ENCODE assay signal across 19 cellular contexts in genomic region chr4:835148-836002, GRCh38. TPM values are rescaled to one million over a fixed set of nuclear protein-coding genes. Genes with fewer than 3 reads are reported as not detected.
DNase-seq lines count a peak whose midpoint lies in the region; ATAC-seq, FAIRE-seq and TF ChIP-seq lines count a peak whose summit lies in the region.
"Had no signal": no experiment of that assay in that cellular context is flagged by ENCODE, and none has a peak within 500 bp of the region (broad histone marks: within the 10 kb centered on the region; RNA-seq: fewer than 3 reads in every experiment).

No MANE protein-coding gene starts in this region.

- ATAC-seq in Right ventricle myocardium inferior (peak; percentile 73), left cardiac atrium (peak; percentile 45 to 48), aorta (ENCODE audit: low FRiP score) (no peak)
- ATAC-seq: stimulated activated naive B cell treated with anti-CD40 and anti-IgM and Interleukin-4, amounts not matched to agents 10 μg/mL and 1 μg/mL and 100 μg/mL, for 72 hours had no signal

- no peaks in the 10 kb centered on the region for H3K79me2 ChIP-seq in OCI-LY7 (ENCODE audit: insufficient read depth, low read depth, low read length)

- H3K27me3 ChIP-seq in aorta (ENCODE audit: control insufficient read depth in 1 of 2, insufficient read depth in 2 of 2, low read length in 1 of 2), result no peaks in the 10 kb centered on the region
- H3K27me3 ChIP-seq: brain microvascular endothelial cell, uterus had no signal

- intact Hi-C loops in Right ventricle myocardium inferior (cut with DNase I), result no loop called here
- intact Hi-C loops in cardiac septum (cut with DNase I), result no loop called here
- intact Hi-C loops in left cardiac atrium (cut with DNase I), result no loop called here
- intact Hi-C loops in aorta (cut with DNase I), result no loop called here
- intact Hi-C loops in OCI-LY7 (cut with micrococcal nuclease; ENCODE audit: unreplicated experiment), result no loop called here

- 78 to 80% methylated on average over 46 of the region's 46 CpGs for WGBS in aorta, 2 donors

- POLR2A ChIA-PET in OCI-LY7 (lab: Charles Lee), result no interaction called here

- no peaks in the 10 kb centered on the region for H3K9me2 ChIP-seq in OCI-LY7 (ENCODE audit: insufficient read depth, low read length)

- no peak for FAIRE-seq in GM19239 (lab: Jason Lieb, UNC)
- FAIRE-seq: endometrium, GM12892, islet of Langerhans had no signal

- H3K9me3 ChIP-seq in aorta (ENCODE audit: control insufficient read depth, low read length) (peaks cover 8% of the 10 kb centered on the region), OCI-LY7 (ENCODE audit: low read length) (peaks cover 9% of the 10 kb centered on the region; the same call in 1 of the 2 replicates)

- no peak overlapping the region for H3K4me2 ChIP-seq in OCI-LY7 (ENCODE audit: low read length)

- no peaks in the 10 kb centered on the region for H4K20me1 ChIP-seq in OCI-LY7 (ENCODE audit: insufficient read depth, low read length)

- peak; percentile 74 for DNase-seq in Right ventricle myocardium inferior (ENCODE audit: missing footprints)
- no peak for DNase-seq in cardiac septum (ENCODE audit: low spot score)
- DNase-seq in NCI-H345 (lab: John Stamatoyannopoulos, UW), result peak; percentile 83
- no peak for DNase-seq in left cardiac atrium
- peak; percentile 39 to 59 for DNase-seq in aorta
- no peak for DNase-seq in OCI-LY7 (ENCODE audit: low spot score)
- no peak for DNase-seq in SIG-M5 treated with dmso at 0.1 percent for 504 hours (lab: John Stamatoyannopoulos, UW; ENCODE audit: unreplicated experiment)
- no peak for DNase-seq in GM19239 (ENCODE audit: insufficient read length, low spot score)
- DNase-seq: activated CD4-positive, alpha-beta T cell treated with anti-CD3 and anti-CD28 coated beads, Interleukin-2, amount 50 U/mL, for 4 hours; brain microvascular endothelial cell; EL; GM23248; stimulated activated CD4-positive, alpha-beta T cell treated with anti-CD3 and anti-CD28 coated beads, Interleukin-4, amount 100 ng/mL, for 24 hours; stimulated activated naive B cell treated with anti-CD40 and anti-IgM and Interleukin-4, amounts not matched to agents 10 μg/mL and 1 μg/mL and 100 μg/mL, for 72 hours; uterus had no signal

- H3K36me3 ChIP-seq in aorta (ENCODE audit: control insufficient read depth in 1 of 2, insufficient read depth in 2 of 2, low read length in 1 of 2), result no peaks in the 10 kb centered on the region
- H3K36me3 ChIP-seq in OCI-LY7 (ENCODE audit: insufficient read depth, low read length), result no peaks in the 10 kb centered on the region
- H3K36me3 ChIP-seq: brain microvascular endothelial cell, uterus had no signal

- H3K4me3 ChIP-seq in aorta (ENCODE audit: low read length in 2 of 2), result no peak overlapping the region
- no peak overlapping the region for H3K4me3 ChIP-seq in OCI-LY7 (ENCODE audit: low read depth, low read length, poor library complexity, severe bottlenecking)
- H3K4me3 ChIP-seq: GM23248, uterus had no signal

- no peak for TF ChIP-seq CTCF in OCI-LY7 (conservative IDR thresholded peaks at IDR 0.05; ENCODE audit: low read length)

- H3K4me1 ChIP-seq in aorta (ENCODE audit: control insufficient read depth in 1 of 2, insufficient read depth in 2 of 2, low read length in 2 of 2) (no peaks in the 10 kb centered on the region), OCI-LY7 (ENCODE audit: insufficient read depth, low read length, poor library complexity, severe bottlenecking) (no peaks in the 10 kb centered on the region)
- H3K4me1 ChIP-seq: uterus had no signal

- BruUV-seq in OCI-LY7 (replicated peaks; lab: Mats Ljungman, UMichigan), result no TSS peak

- H3K27ac ChIP-seq in aorta (ENCODE audit: low read depth in 1 of 2, low read length in 2 of 2) (no peak overlapping the region), OCI-LY7 (ENCODE audit: low read depth, low read length, poor library complexity, severe bottlenecking) (no peak overlapping the region)
- H3K27ac ChIP-seq: brain microvascular endothelial cell, GM23248, uterus had no signal

- no peak overlapping the region for H2AFZ ChIP-seq in OCI-LY7 (ENCODE audit: low read length)
- H2AFZ ChIP-seq: GM23248 had no signal

- CTCF ChIA-PET in OCI-LY7 (lab: Charles Lee; ENCODE audit: unreplicated experiment), result no interaction called here

RNA-seq across cellular contexts. Expression of gene CPLX1, which starts 9.4 kb away (rescaled TPM):
- 3.1 TPM for total RNA-seq in Right ventricle myocardium inferior
- total RNA-seq in cardiac septum, result 9.4 TPM
- total RNA-seq in left cardiac atrium, result 1 to 10 TPM; 5.6 to 9.4 TPM
- 10 to 100 TPM in 1 of 2 donors, 1 to 10 TPM in 1; 5.2 to 13.7 TPM for total RNA-seq in aorta
- under 1 TPM; 0.13 to 0.50 TPM for polyA plus RNA-seq in aorta
- 0.25 and 0.57 TPM in 2 replicates for total RNA-seq in OCI-LY7 (2014; rRNA removed; shearing (Covaris generic))
- total RNA-seq in OCI-LY7 (2022), result 0.21 and 0.28 TPM in 2 replicates
- total RNA-seq: GM23248, M059J had no signal
- polyA plus RNA-seq: GM23248 had no signal

Comparison
In these comparisons a context has a peak if more than half of its experiments do, and no peak if none do; other contexts are left out.
1. DNase-seq: peak in Right ventricle myocardium inferior (single experiment), NCI-H345 (single experiment) and aorta (2 of 2); none in cardiac septum (single experiment), left cardiac atrium (single experiment), OCI-LY7 (single experiment), SIG-M5 treated with dmso at 0.1 percent for 504 hours (single experiment) and GM19239 (single experiment).